ENCODE assay signal across 17 cellular contexts in the genomic region with DNA sequence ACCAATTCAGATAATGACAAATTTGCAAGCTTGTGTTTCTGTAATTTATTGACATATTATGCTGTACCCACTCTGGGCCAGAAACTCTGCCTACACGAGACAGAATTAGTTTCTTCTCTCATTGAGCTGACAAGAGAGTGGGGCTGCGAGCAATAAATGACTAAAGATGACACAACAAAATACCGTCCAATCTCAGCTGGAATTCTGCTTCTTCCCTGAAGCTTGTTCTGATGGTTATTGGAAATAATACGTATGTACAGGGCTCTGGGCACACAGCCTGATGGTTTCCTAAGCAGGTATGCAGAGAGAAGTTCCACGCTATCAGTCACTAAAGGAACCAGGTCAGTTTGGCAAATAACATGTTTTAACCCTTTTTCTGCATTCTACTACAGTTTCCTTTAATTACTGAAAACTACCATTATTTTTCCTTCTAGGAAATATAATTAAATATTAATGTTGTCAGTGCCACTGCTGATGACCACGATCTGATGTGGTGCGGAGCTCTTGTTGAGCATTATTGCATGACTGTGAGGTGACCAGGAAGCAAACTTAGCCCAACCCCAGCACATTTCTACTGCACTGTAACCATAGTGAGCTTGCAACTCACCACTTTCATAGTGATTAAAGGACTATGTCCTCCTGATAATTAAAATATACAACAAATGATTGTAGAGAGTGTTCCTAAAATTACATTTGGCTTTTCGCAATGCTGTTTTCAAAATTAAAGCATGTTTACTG.
DNase-seq lines count a peak whose midpoint lies in the region; ATAC-seq and TF ChIP-seq lines count a peak whose summit lies in the region.
"Had no signal": no experiment of that assay in that cellular context is flagged by ENCODE, and none has a peak within 500 bp of the region (broad histone marks: within the 10 kb centered on the region; RNA-seq: fewer than 3 reads in every experiment).

No MANE protein-coding gene starts in this region.

- TF ChIP-seq CTCF in MCF 10A (IDR thresholded peaks at IDR 0.05; ENCODE audit: unreplicated experiment) (no peak), mammary epithelial cell (conservative IDR thresholded peaks at IDR 0.05 in 1 of 2, IDR thresholded peaks at IDR 0.05 in 1 of 2; ENCODE audit: extremely low read depth in 1 of 2, insufficient read depth in 1 of 2, low read depth in 1 of 2, low read length in 2 of 2) (no peak), neural progenitor cell (IDR thresholded peaks at IDR 0.05) (no peak)

- no peaks in the 10 kb centered on the region for H4K20me1 ChIP-seq in mammary epithelial cell (ENCODE audit: insufficient read depth, low read length)
- H4K20me1 ChIP-seq in neural progenitor cell (ENCODE audit: low read depth): no peaks in the 10 kb centered on the region
- H4K20me1 ChIP-seq: BLaER1 had no signal

- H2AFZ ChIP-seq in mammary epithelial cell (ENCODE audit: low read depth, low read length): no peak overlapping the region
- H2AFZ ChIP-seq in neural progenitor cell (replicated peaks): no peak overlapping the region
- H2AFZ ChIP-seq: PC-9 had no signal

- no peak overlapping the region for H3K9ac ChIP-seq in mammary epithelial cell (ENCODE audit: insufficient read depth, low read length)
- no peak overlapping the region for H3K9ac ChIP-seq in neural progenitor cell
- H3K9ac ChIP-seq: BLaER1 had no signal

- in situ Hi-C loops in mammary epithelial cell (cut with MboI; ENCODE audit: low sequenced_read_pairs in 2 of 2): no loop called here

- H3K4me1 ChIP-seq in mammary epithelial cell (ENCODE audit: insufficient read depth, low read length): no peaks in the 10 kb centered on the region
- H3K4me1 ChIP-seq in neural progenitor cell: no peaks in the 10 kb centered on the region
- H3K4me1 ChIP-seq: BLaER1 had no signal

- H3K9me3 ChIP-seq in mammary epithelial cell (replicated peaks; ENCODE audit: insufficient read depth, low read length) (no peaks in the 10 kb centered on the region), neural progenitor cell (ENCODE audit: low read depth) (peaks cover 4% of the 10 kb centered on the region)
- H3K9me3 ChIP-seq: BLaER1 had no signal

- POLR2A ChIA-PET in MCF 10A (lab: Yijun Ruan, JAX): interaction anchor here (0.6 kb wide), 1 partner anchor 34 kb away, joined by 4 read pairs; no protein-coding TSS in a partner anchor

- H3K4me3 ChIP-seq in mammary epithelial cell (replicated peaks in 1 of 3; ENCODE audit: insufficient read depth in 1 of 3, low read depth in 2 of 3, low read length in 3 of 3): no peak overlapping the region
- no peak overlapping the region for H3K4me3 ChIP-seq in neural progenitor cell
- H3K4me3 ChIP-seq: BLaER1, PC-9 had no signal

- ATAC-seq in left ventricle myocardium superior (peak; percentile 78), HG02678 (IDR thresholded peaks at IDR 0.05; ENCODE audit: unreplicated experiment) (no peak)
- no peak for ATAC-seq in activated naive CD4-positive, alpha-beta T cell treated with anti-CD3 and anti-CD28 coated beads, Interleukin-2, amount 50 U/mL, for 72 hours

- H3K4me1 Mint-ChIP-seq in MCF 10A (ENCODE audit: insufficient read depth, unreplicated experiment) (no peaks in the 10 kb centered on the region), neural progenitor cell (peaks cover 13% of the 10 kb centered on the region)

- CTCF ChIA-PET in MCF 10A (lab: Yijun Ruan, JAX): interaction anchor here (0.6 to 1.1 kb wide), 4 partner anchors 11 to 403 kb away, joined by 3 to 5 read pairs (median 3); no protein-coding TSS in a partner anchor
- CTCF ChIA-PET in mammary epithelial cell (lab: Charles Lee; ENCODE audit: low non-redundant PET): interaction anchor here (0.6 kb wide), 1 partner anchor 15 kb away, joined by 4 read pairs; no protein-coding TSS in a partner anchor

- peaks cover 9% of the 10 kb centered on the region for H3K36me3 Mint-ChIP-seq in MCF 10A (ENCODE audit: insufficient read depth, unreplicated experiment)
- peaks cover 2% of the 10 kb centered on the region for H3K36me3 Mint-ChIP-seq in neural progenitor cell
- peaks cover 0 to 5% of the 10 kb centered on the region in 2 donors for H3K36me3 Mint-ChIP-seq in activated naive CD4-positive, alpha-beta T cell treated with anti-CD3 and anti-CD28 coated beads, Interleukin-2, amount 50 U/mL, for 72 hours

- BruUV-seq in MCF 10A (replicated peaks; lab: Mats Ljungman, UMichigan) (no TSS peak), mammary epithelial cell (replicated peaks; lab: Mats Ljungman, UMichigan) (no TSS peak)

- H3K79me2 ChIP-seq in mammary epithelial cell (ENCODE audit: insufficient read depth, low read length) (no peaks in the 10 kb centered on the region), neural progenitor cell (ENCODE audit: low read depth) (no peaks in the 10 kb centered on the region)

- no peak overlapping the region for H3K27ac Mint-ChIP-seq in MCF 10A (ENCODE audit: low read depth, unreplicated experiment)
- no peak overlapping the region for H3K27ac Mint-ChIP-seq in neural progenitor cell
- no peak overlapping the region for H3K27ac Mint-ChIP-seq in activated naive CD4-positive, alpha-beta T cell treated with anti-CD3 and anti-CD28 coated beads, Interleukin-2, amount 50 U/mL, for 72 hours

- no peaks in the 10 kb centered on the region for H3K27me3 ChIP-seq in mammary epithelial cell (ENCODE audit: insufficient read depth, low read length)
- no peaks in the 10 kb centered on the region for H3K27me3 ChIP-seq in neural progenitor cell
- H3K27me3 ChIP-seq: BLaER1 had no signal

- DNase-seq in MCF 10A (ENCODE audit: unreplicated experiment): peak; percentile 26
- DNase-seq in mammary epithelial cell: no peak
- no peak for DNase-seq in left ventricle myocardium superior
- no peak for DNase-seq in neural progenitor cell (ENCODE audit: low spot score)
- no peak for DNase-seq in foreskin melanocyte
- no peak for DNase-seq in activated naive CD4-positive, alpha-beta T cell treated with anti-CD3 and anti-CD28 coated beads, Interleukin-2, amount 50 U/mL, for 72 hours (ENCODE audit: low spot score in 2 of 2)
- DNase-seq in posterior vena cava (ENCODE audit: low spot score): no peak
- DNase-seq: CD8-positive, alpha-beta memory T cell; GF-D8; KG1; NCI-H1436 treated with DMSO at 0.1 percent for 48 hours; NCI-H2081; NCI-H510A; PC-9 had no signal

- H3K9me3 Mint-ChIP-seq in MCF 10A (ENCODE audit: unreplicated experiment) (no peaks in the 10 kb centered on the region), neural progenitor cell (no peaks in the 10 kb centered on the region)
- no peaks in the 10 kb centered on the region for H3K9me3 Mint-ChIP-seq in activated naive CD4-positive, alpha-beta T cell treated with anti-CD3 and anti-CD28 coated beads, Interleukin-2, amount 50 U/mL, for 72 hours

- H3K4me3 Mint-ChIP-seq in MCF 10A (ENCODE audit: unreplicated experiment): no peak overlapping the region
- no peak overlapping the region for H3K4me3 Mint-ChIP-seq in neural progenitor cell
- H3K4me3 Mint-ChIP-seq: CD8-positive, alpha-beta memory T cell had no signal

- WGBS in mammary epithelial cell (ENCODE audit: low coverage, missing lambda C conversion rate): 66% methylated on average over 8 of the region's 8 CpGs

- intact Hi-C loops in MCF 10A (cut with micrococcal nuclease): no loop called here
- intact Hi-C loops in mammary epithelial cell (cut with micrococcal nuclease): no loop called here
- intact Hi-C loops in left ventricle myocardium superior (cut with micrococcal nuclease): no loop called here
- intact Hi-C loops in posterior vena cava (cut with DNase I): no loop called here

- H3K27me3 Mint-ChIP-seq in MCF 10A (ENCODE audit: insufficient read depth, unreplicated experiment): no peaks in the 10 kb centered on the region
- peaks cover 4% of the 10 kb centered on the region for H3K27me3 Mint-ChIP-seq in neural progenitor cell (ENCODE audit: insufficient read depth, low read depth)
- H3K27me3 Mint-ChIP-seq: CD8-positive, alpha-beta memory T cell had no signal

- dilution Hi-C loops in mammary epithelial cell (cut with HindIII; ENCODE audit: low sequenced_read_pairs): no loop called here

- H3F3A ChIP-seq in neural progenitor cell (ENCODE audit: low read depth): no peaks in the 10 kb centered on the region

- H3K27ac ChIP-seq in mammary epithelial cell (ENCODE audit: insufficient read depth, low read depth, low read length) (no peak overlapping the region), neural progenitor cell (peak overlapping the region; percentile 29)
- H3K27ac ChIP-seq: 22Rv1, BLaER1, PC-9 had no signal

- H3K4me2 ChIP-seq in mammary epithelial cell (ENCODE audit: insufficient read depth, low read depth, low read length): no peak overlapping the region
- H3K4me2 ChIP-seq in neural progenitor cell: no peak overlapping the region
- H3K4me2 ChIP-seq: BLaER1, PC-9 had no signal

- H3K36me3 ChIP-seq in mammary epithelial cell (ENCODE audit: insufficient read depth, low read length) (no peaks in the 10 kb centered on the region), neural progenitor cell (no peaks in the 10 kb centered on the region)
- H3K36me3 ChIP-seq: BLaER1 had no signal
